1 cellular context compared by ENCODE assay signal in the genomic region with DNA sequence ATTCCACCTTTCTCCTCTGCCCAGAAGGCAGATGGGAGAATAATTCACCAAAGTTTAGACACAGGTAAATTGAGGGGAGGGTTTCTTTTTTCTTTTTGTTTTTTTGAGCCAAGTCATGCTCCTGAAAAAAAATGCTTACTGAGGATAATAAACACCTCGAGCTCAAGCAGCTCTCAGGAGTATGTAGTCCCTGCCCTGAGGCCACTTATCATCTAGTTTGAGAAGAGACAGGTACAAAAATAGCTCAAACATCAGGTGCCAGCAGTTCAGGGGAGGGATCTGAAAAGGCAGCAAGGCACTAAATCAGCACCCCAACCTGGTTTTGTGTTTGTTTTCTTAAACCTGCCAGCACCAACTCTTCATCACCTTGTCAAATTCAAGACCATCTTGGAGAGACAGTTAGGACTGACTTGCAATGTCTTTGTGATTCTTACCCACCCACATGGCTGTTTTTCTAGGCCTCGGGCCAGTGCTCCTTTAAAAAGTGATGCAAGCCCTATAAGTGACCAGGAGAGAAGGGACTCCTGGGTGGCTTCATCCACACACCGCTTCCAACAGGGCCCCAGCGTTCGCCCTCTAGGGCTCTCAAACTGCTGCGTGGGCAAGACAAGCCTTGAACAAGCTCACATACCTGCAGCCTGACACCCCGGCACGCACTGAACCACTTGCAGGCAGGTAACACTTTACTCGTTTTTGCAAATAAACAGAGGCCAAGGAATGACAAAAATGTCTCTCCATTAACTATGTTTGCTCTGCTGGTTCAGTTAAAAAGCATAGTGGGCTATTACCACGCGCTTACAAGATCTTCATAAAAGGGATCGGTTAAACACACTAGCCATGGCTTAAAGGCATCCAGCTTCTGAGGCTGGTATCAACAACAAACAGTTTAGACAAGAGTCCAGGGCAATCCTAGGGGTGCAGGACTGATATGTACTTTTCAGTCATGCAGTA.
TF ChIP-seq lines count a peak whose summit lies in the region.

No MANE protein-coding gene starts in this region.

TF ChIP-seq in HepG2, 621 proteins besides CTCF, POLR2A, EP300 and RAD21 (continues in another document):
- TF ChIP-seq DNMT3B (CRISPR knock-in tag; conservative IDR thresholded peaks at IDR 0.05) (0 out of 2 replicates have a peak, but pooled peaks have one; percentile 31), ZNF230 (CRISPR knock-in tag; IDR thresholded peaks at IDR 0.05) (no peak), MAFK (conservative IDR thresholded peaks at IDR 0.05 in 1 of 2, IDR thresholded peaks at IDR 0.05 in 1 of 2; ENCODE audit: low read length in 2 of 2) (peak; percentile 58 to 79; a peak in 3 of 4 replicates), ATF7 (IDR thresholded peaks at IDR 0.05) (no peak), ATF7 (CRISPR knock-in tag; IDR thresholded peaks at IDR 0.05) (no peak), MAFF (IDR thresholded peaks at IDR 0.05; ENCODE audit: low read depth, low read length) (peak; percentile 65), ZBTB38 (CRISPR knock-in tag; IDR thresholded peaks at IDR 0.05) (no peak; the same call in 1 of the 2 replicates), REXO4 (CRISPR knock-in tag; IDR thresholded peaks at IDR 0.05; ENCODE audit: borderline replicate concordance) (no peak), NFE2 (CRISPR knock-in tag; IDR thresholded peaks at IDR 0.05) (no peak), TEAD3 (CRISPR knock-in tag; optimal IDR thresholded peaks at IDR 0.05; ENCODE audit: borderline replicate concordance) (peak; percentile 79), ZFP36 (IDR thresholded peaks at IDR 0.05; ENCODE audit: borderline replicate concordance, low read depth, low read length, partially characterized antibody) (no peak), ZNF562 (CRISPR knock-in tag; IDR thresholded peaks at IDR 0.05; ENCODE audit: borderline replicate concordance) (no peak), ZNF557 (CRISPR knock-in tag; IDR thresholded peaks at IDR 0.05) (no peak), CHD4 (IDR thresholded peaks at IDR 0.05; ENCODE audit: borderline replicate concordance, low read length) (no peak), MAF1 (CRISPR knock-in tag; IDR thresholded peaks at IDR 0.05; ENCODE audit: borderline replicate concordance) (no peak), TCF7 (IDR thresholded peaks at IDR 0.05; ENCODE audit: low read depth) (no peak), ZC3H4 (CRISPR knock-in tag; IDR thresholded peaks at IDR 0.05; ENCODE audit: borderline replicate concordance) (no peak), ZBTB3 (CRISPR knock-in tag; IDR thresholded peaks at IDR 0.05; ENCODE audit: borderline replicate concordance, low read depth) (no peak), SRF (IDR thresholded peaks at IDR 0.05; ENCODE audit: low read depth, low read length) (no peak), ZC3H13 (CRISPR knock-in tag; IDR thresholded peaks at IDR 0.05) (no peak), ZNF382 (CRISPR knock-in tag; IDR thresholded peaks at IDR 0.05; ENCODE audit: borderline replicate concordance) (no peak), ZNF747 (CRISPR knock-in tag; IDR thresholded peaks at IDR 0.05; ENCODE audit: borderline replicate concordance) (no peak), KDM5B (CRISPR knock-in tag; IDR thresholded peaks at IDR 0.05; ENCODE audit: borderline replicate concordance) (0 out of 2 replicates have a peak, but pooled peaks have one; percentile 46)
- TF ChIP-seq, protein P1, sequence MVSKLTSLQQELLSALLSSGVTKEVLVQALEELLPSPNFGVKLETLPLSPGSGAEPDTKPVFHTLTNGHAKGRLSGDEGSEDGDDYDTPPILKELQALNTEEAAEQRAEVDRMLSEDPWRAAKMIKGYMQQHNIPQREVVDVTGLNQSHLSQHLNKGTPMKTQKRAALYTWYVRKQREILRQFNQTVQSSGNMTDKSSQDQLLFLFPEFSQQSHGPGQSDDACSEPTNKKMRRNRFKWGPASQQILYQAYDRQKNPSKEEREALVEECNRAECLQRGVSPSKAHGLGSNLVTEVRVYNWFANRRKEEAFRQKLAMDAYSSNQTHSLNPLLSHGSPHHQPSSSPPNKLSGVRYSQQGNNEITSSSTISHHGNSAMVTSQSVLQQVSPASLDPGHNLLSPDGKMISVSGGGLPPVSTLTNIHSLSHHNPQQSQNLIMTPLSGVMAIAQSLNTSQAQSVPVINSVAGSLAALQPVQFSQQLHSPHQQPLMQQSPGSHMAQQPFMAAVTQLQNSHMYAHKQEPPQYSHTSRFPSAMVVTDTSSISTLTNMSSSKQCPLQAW (CRISPR knock-in tag; IDR thresholded peaks at IDR 0.05): 0 out of 2 replicates have a peak, but pooled peaks have one; percentile 24
- TF ChIP-seq, protein P2, sequence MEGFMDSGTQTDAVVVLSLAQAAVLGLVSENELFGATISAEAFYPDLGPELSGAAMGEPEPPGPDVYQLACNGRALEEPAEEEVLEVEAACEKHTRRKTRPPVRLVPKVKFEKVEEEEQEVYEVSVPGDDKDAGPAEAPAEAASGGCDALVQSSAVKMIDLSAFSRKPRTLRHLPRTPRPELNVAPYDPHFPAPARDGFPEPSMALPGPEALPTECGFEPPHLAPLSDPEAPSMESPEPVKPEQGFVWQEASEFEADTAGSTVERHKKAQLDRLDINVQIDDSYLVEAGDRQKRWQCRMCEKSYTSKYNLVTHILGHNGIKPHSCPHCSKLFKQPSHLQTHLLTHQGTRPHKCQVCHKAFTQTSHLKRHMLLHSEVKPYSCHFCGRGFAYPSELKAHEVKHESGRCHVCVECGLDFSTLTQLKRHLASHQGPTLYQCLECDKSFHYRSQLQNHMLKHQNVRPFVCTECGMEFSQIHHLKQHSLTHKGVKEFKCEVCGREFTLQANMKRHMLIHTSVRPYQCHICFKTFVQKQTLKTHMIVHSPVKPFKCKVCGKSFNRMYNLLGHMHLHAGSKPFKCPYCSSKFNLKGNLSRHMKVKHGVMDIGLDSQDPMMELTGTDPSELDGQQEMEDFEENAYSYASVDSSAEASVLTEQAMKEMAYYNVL (CRISPR knock-in tag; IDR thresholded peaks at IDR 0.05; ENCODE audit: borderline replicate concordance): no peak
- TF ChIP-seq, protein P3, sequence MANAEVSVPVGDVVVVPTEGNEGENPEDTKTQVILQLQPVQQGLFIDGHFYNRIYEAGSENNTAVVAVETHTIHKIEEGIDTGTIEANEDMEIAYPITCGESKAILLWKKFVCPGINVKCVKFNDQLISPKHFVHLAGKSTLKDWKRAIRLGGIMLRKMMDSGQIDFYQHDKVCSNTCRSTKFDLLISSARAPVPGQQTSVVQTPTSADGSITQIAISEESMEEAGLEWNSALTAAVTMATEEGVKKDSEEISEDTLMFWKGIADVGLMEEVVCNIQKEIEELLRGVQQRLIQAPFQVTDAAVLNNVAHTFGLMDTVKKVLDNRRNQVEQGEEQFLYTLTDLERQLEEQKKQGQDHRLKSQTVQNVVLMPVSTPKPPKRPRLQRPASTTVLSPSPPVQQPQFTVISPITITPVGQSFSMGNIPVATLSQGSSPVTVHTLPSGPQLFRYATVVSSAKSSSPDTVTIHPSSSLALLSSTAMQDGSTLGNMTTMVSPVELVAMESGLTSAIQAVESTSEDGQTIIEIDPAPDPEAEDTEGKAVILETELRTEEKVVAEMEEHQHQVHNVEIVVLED (CRISPR knock-in tag; IDR thresholded peaks at IDR 0.05; ENCODE audit: borderline replicate concordance): no peak
- TF ChIP-seq, protein P4, sequence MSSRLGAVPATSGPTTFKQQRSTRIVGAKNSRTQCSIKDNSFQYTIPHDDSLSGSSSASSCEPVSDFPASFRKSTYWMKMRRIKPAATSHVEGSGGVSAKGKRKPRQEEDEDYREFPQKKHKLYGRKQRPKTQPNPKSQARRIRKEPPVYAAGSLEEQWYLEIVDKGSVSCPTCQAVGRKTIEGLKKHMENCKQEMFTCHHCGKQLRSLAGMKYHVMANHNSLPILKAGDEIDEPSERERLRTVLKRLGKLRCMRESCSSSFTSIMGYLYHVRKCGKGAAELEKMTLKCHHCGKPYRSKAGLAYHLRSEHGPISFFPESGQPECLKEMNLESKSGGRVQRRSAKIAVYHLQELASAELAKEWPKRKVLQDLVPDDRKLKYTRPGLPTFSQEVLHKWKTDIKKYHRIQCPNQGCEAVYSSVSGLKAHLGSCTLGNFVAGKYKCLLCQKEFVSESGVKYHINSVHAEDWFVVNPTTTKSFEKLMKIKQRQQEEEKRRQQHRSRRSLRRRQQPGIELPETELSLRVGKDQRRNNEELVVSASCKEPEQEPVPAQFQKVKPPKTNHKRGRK (CRISPR knock-in tag; IDR thresholded peaks at IDR 0.05): no peak
- TF ChIP-seq, protein P5, sequence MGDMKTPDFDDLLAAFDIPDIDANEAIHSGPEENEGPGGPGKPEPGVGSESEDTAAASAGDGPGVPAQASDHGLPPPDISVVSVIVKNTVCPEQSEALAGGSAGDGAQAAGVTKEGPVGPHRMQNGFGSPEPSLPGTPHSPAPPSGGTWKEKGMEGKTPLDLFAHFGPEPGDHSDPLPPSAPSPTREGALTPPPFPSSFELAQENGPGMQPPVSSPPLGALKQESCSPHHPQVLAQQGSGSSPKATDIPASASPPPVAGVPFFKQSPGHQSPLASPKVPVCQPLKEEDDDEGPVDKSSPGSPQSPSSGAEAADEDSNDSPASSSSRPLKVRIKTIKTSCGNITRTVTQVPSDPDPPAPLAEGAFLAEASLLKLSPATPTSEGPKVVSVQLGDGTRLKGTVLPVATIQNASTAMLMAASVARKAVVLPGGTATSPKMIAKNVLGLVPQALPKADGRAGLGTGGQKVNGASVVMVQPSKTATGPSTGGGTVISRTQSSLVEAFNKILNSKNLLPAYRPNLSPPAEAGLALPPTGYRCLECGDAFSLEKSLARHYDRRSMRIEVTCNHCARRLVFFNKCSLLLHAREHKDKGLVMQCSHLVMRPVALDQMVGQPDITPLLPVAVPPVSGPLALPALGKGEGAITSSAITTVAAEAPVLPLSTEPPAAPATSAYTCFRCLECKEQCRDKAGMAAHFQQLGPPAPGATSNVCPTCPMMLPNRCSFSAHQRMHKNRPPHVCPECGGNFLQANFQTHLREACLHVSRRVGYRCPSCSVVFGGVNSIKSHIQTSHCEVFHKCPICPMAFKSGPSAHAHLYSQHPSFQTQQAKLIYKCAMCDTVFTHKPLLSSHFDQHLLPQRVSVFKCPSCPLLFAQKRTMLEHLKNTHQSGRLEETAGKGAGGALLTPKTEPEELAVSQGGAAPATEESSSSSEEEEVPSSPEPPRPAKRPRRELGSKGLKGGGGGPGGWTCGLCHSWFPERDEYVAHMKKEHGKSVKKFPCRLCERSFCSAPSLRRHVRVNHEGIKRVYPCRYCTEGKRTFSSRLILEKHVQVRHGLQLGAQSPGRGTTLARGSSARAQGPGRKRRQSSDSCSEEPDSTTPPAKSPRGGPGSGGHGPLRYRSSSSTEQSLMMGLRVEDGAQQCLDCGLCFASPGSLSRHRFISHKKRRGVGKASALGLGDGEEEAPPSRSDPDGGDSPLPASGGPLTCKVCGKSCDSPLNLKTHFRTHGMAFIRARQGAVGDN (CRISPR knock-in tag; IDR thresholded peaks at IDR 0.05): peak; percentile 52
- TF ChIP-seq, protein P6, sequence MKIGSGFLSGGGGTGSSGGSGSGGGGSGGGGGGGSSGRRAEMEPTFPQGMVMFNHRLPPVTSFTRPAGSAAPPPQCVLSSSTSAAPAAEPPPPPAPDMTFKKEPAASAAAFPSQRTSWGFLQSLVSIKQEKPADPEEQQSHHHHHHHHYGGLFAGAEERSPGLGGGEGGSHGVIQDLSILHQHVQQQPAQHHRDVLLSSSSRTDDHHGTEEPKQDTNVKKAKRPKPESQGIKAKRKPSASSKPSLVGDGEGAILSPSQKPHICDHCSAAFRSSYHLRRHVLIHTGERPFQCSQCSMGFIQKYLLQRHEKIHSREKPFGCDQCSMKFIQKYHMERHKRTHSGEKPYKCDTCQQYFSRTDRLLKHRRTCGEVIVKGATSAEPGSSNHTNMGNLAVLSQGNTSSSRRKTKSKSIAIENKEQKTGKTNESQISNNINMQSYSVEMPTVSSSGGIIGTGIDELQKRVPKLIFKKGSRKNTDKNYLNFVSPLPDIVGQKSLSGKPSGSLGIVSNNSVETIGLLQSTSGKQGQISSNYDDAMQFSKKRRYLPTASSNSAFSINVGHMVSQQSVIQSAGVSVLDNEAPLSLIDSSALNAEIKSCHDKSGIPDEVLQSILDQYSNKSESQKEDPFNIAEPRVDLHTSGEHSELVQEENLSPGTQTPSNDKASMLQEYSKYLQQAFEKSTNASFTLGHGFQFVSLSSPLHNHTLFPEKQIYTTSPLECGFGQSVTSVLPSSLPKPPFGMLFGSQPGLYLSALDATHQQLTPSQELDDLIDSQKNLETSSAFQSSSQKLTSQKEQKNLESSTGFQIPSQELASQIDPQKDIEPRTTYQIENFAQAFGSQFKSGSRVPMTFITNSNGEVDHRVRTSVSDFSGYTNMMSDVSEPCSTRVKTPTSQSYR (CRISPR knock-in tag; IDR thresholded peaks at IDR 0.05; ENCODE audit: borderline replicate concordance): no peak
- TF ChIP-seq, protein P7, sequence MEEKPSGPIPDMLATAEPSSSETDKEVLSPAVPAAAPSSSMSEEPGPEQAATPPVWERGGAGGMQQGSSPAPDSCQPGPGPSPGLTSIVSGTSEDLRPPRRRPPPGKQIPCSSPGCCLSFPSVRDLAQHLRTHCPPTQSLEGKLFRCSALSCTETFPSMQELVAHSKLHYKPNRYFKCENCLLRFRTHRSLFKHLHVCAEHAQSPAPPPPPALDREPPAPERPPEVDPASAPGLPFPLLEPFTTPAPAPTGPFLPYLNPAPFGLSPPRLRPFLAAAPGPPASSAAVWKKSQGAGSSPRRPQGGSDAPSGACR (CRISPR knock-in tag; IDR thresholded peaks at IDR 0.05): no peak
- TF ChIP-seq, protein P8, sequence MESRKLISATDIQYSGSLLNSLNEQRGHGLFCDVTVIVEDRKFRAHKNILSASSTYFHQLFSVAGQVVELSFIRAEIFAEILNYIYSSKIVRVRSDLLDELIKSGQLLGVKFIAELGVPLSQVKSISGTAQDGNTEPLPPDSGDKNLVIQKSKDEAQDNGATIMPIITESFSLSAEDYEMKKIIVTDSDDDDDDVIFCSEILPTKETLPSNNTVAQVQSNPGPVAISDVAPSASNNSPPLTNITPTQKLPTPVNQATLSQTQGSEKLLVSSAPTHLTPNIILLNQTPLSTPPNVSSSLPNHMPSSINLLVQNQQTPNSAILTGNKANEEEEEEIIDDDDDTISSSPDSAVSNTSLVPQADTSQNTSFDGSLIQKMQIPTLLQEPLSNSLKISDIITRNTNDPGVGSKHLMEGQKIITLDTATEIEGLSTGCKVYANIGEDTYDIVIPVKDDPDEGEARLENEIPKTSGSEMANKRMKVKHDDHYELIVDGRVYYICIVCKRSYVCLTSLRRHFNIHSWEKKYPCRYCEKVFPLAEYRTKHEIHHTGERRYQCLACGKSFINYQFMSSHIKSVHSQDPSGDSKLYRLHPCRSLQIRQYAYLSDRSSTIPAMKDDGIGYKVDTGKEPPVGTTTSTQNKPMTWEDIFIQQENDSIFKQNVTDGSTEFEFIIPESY (CRISPR knock-in tag; IDR thresholded peaks at IDR 0.05): peak; percentile 26; the same call in 1 of the 2 replicates
- TF ChIP-seq, protein P9, sequence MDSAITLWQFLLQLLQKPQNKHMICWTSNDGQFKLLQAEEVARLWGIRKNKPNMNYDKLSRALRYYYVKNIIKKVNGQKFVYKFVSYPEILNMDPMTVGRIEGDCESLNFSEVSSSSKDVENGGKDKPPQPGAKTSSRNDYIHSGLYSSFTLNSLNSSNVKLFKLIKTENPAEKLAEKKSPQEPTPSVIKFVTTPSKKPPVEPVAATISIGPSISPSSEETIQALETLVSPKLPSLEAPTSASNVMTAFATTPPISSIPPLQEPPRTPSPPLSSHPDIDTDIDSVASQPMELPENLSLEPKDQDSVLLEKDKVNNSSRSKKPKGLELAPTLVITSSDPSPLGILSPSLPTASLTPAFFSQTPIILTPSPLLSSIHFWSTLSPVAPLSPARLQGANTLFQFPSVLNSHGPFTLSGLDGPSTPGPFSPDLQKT (CRISPR knock-in tag; IDR thresholded peaks at IDR 0.05; ENCODE audit: borderline replicate concordance): no peak
- TF ChIP-seq, protein P10, sequence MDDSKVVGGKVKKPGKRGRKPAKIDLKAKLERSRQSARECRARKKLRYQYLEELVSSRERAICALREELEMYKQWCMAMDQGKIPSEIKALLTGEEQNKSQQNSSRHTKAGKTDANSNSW (CRISPR knock-in tag; IDR thresholded peaks at IDR 0.05; ENCODE audit: borderline replicate concordance): no peak
